Comparison of ENCODE assay signal across 20 cellular contexts in the genomic region with DNA sequence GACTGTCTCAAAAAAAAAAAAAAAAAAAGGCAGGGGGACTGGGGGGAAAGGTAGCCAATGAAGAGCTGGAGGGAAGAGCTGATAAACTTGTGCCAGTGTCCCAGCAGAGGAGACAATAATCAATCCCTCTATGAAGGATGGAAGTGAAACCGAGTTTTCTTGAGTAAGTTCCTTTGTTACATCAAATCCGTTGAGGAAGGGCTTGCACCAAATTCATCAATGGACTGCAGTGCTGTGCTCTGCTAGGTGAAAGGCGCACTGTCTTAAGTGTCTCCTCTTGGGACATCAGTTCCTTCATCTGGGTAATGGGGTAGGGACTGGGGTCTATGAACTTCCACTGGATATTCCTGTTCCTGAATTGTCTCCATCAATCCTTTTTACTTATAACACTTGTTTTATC. TPM values are rescaled to one million over a fixed set of nuclear protein-coding genes. Genes with fewer than 3 reads are reported as not detected.
A peak's percentile ranks its signal among the peaks of the same experiment; 100 is the strongest.
DNase-seq lines count a peak whose midpoint lies in the region; ATAC-seq, FAIRE-seq and TF ChIP-seq lines count a peak whose summit lies in the region.
"Had no signal": no experiment of that assay in that cellular context is flagged by ENCODE, and none has a peak within 500 bp of the region (broad histone marks: within the 10 kb centered on the region; RNA-seq: fewer than 3 reads in every experiment).

No MANE protein-coding gene starts in this region.

- DNase-seq in GM18507 (ENCODE audit: extremely low spot score, insufficient read length, low read depth) (no peak), NOMO-1 (lab: John Stamatoyannopoulos, UW; ENCODE audit: unreplicated experiment in 2 of 2) (peak; percentile 22 to 89), SKM-1 treated with dmso at 0.1 percent for 144 hours (lab: John Stamatoyannopoulos, UW; ENCODE audit: unreplicated experiment) (peak; percentile 49), GM03348 (ENCODE audit: low spot score) (no peak), NCI-H1436 (lab: John Stamatoyannopoulos, UW) (no peak), GM12891 (ENCODE audit: insufficient read length, low spot score) (no peak), NCI-H187 treated with DMSO at 0.1 percent for 48 hours (lab: John Stamatoyannopoulos, UW) (no peak)
- no peak for DNase-seq in stimulated activated effector memory CD8-positive, alpha-beta T cell treated with anti-CD3 and anti-CD28 coated beads, Interleukin-12 subunit alpha, Interleukin-12 subunit beta, amount 100 ng/mL, for 72 hours (ENCODE audit: low spot score in 2 of 2)
- DNase-seq: Caco-2; CD4-positive, alpha-beta T cell; GDM1; H7; HFFc6; NCI-H1105 treated with DMSO at 0.1 percent for 48 hours; NCI-H1694 treated with DMSO at 0.1 percent for 48 hours; NCI-H2107; NCI-H2227 treated with DMSO at 0.1 percent for 48 hours; NCI-H524; Peyer's patch; T-cell had no signal

- FAIRE-seq in GM18507 (lab: Jason Lieb, UNC) (peak; percentile 44), GM12891 (lab: Jason Lieb, UNC) (no peak)

- no peaks in the 10 kb centered on the region for H3K36me3 Mint-ChIP-seq in stimulated activated effector memory CD8-positive, alpha-beta T cell treated with anti-CD3 and anti-CD28 coated beads, Interleukin-12 subunit alpha, Interleukin-12 subunit beta, amount 100 ng/mL, for 72 hours

- TF ChIP-seq POLR2A in GM12891 (IDR thresholded peaks at IDR 0.05; ENCODE audit: low read depth, low read length) = no peak

- peak overlapping the region; percentile 10 for H3K27ac Mint-ChIP-seq in stimulated activated effector memory CD8-positive, alpha-beta T cell treated with anti-CD3 and anti-CD28 coated beads, Interleukin-12 subunit alpha, Interleukin-12 subunit beta, amount 100 ng/mL, for 72 hours
- H3K27ac Mint-ChIP-seq: CD4-positive, alpha-beta T cell; HFFc6; T-cell had no signal

- no peaks in the 10 kb centered on the region for H3K4me1 Mint-ChIP-seq in stimulated activated effector memory CD8-positive, alpha-beta T cell treated with anti-CD3 and anti-CD28 coated beads, Interleukin-12 subunit alpha, Interleukin-12 subunit beta, amount 100 ng/mL, for 72 hours

- H3K4me3 Mint-ChIP-seq in stimulated activated effector memory CD8-positive, alpha-beta T cell treated with anti-CD3 and anti-CD28 coated beads, Interleukin-12 subunit alpha, Interleukin-12 subunit beta, amount 100 ng/mL, for 72 hours = no peak overlapping the region
- H3K4me3 Mint-ChIP-seq: CD4-positive, alpha-beta T cell; HFFc6; T-cell had no signal

- no peaks in the 10 kb centered on the region for H3K9me3 Mint-ChIP-seq in stimulated activated effector memory CD8-positive, alpha-beta T cell treated with anti-CD3 and anti-CD28 coated beads, Interleukin-12 subunit alpha, Interleukin-12 subunit beta, amount 100 ng/mL, for 72 hours
- H3K9me3 Mint-ChIP-seq: CD4-positive, alpha-beta T cell; HFFc6; T-cell had no signal

- no peak for ATAC-seq in stimulated activated effector memory CD8-positive, alpha-beta T cell treated with anti-CD3 and anti-CD28 coated beads, Interleukin-12 subunit alpha, Interleukin-12 subunit beta, amount 100 ng/mL, for 72 hours
- ATAC-seq: T-cell had no signal

TF ChIP-seq in GM12891, 5 proteins besides CTCF, POLR2A, EP300 and RAD21:
- TF ChIP-seq PAX5 (IDR thresholded peaks at IDR 0.05; ENCODE audit: insufficient read depth, low read length, severe bottlenecking) (no peak), POLR2AphosphoS5 (IDR thresholded peaks at IDR 0.05; ENCODE audit: low read depth, low read length) (no peak), SPI1 (IDR thresholded peaks at IDR 0.05; ENCODE audit: low read depth, low read length) (no peak), TAF1 (IDR thresholded peaks at IDR 0.05; ENCODE audit: low read depth, low read length) (no peak), POU2F2 (IDR thresholded peaks at IDR 0.05; ENCODE audit: low read depth, low read length) (no peak)

RNA-seq across cellular contexts. Expression of a gene that starts 3.1 kb away (rescaled TPM):
- polyA plus RNA-seq in GM12891 (2012; ENCODE audit: low read depth, missing spikeins) = 12.2 TPM

RNA-seq across cellular contexts. Expression of a gene that starts 13.6 kb away (rescaled TPM):
- polyA plus RNA-seq in GM12891 (2012; ENCODE audit: low read depth, missing spikeins) = 0.37 TPM

RNA-seq across cellular contexts. Expression of a gene that starts 57.8 kb away (rescaled TPM):
- polyA plus RNA-seq in GM12891 (2012; ENCODE audit: low read depth, missing spikeins) = 81.5 TPM

Comparison
In these comparisons a context has a peak if more than half of its experiments do, and no peak if none do; other contexts are left out.
1. DNase-seq: peak in NOMO-1 (2 of 2) and SKM-1 treated with dmso at 0.1 percent for 144 hours (single experiment); none in GM18507 (single experiment), stimulated activated effector memory CD8-positive, alpha-beta T cell treated with anti-CD3 and anti-CD28 coated beads, Interleukin-12 subunit alpha, Interleukin-12 subunit beta, amount 100 ng/mL, for 72 hours (0 of 2), GM03348 (single experiment), NCI-H1436 (single experiment), GM12891 (single experiment) and NCI-H187 treated with DMSO at 0.1 percent for 48 hours (single experiment).